ENCODE assay signal across 1 cellular context in genomic region chr11:64648551-64648950, GRCh38.
TF ChIP-seq lines count a peak whose summit lies in the region.

No MANE protein-coding gene starts in this region.

TF ChIP-seq in H1, 55 proteins besides CTCF, POLR2A, EP300 and RAD21:
- TF ChIP-seq PHF8 (conservative IDR thresholded peaks at IDR 0.05; ENCODE audit: low read depth, low read length) (no peak), CBX8 (IDR thresholded peaks at IDR 0.05; ENCODE audit: borderline replicate concordance, low read depth, low read length) (no peak), YY1 (IDR thresholded peaks at IDR 0.05; ENCODE audit: low read depth, low read length) (no peak), CHD7 (IDR thresholded peaks at IDR 0.05; ENCODE audit: insufficient replicate concordance, low read length) (no peak), NRF1 (IDR thresholded peaks at IDR 0.05; ENCODE audit: low read depth, low read length) (no peak), GTF2F1 (IDR thresholded peaks at IDR 0.05; ENCODE audit: borderline replicate concordance, low read depth, low read length) (no peak), CEBPB (IDR thresholded peaks at IDR 0.05; ENCODE audit: low read depth, low read length) (no peak), USF2 (IDR thresholded peaks at IDR 0.05; ENCODE audit: low read length) (no peak), GABPA (IDR thresholded peaks at IDR 0.05; ENCODE audit: borderline replicate concordance, insufficient read depth, low read length) (no peak)
